Comparison of ENCODE assay signal across 1 cellular context in genomic region chr5:168624850-168625357, GRCh38.
TF ChIP-seq lines count a peak whose summit lies in the region.

No MANE protein-coding gene starts in this region.

TF ChIP-seq in HepG2, 621 proteins besides CTCF, POLR2A, EP300 and RAD21 (continued from another document and continues in another):
- TF ChIP-seq, protein P1, sequence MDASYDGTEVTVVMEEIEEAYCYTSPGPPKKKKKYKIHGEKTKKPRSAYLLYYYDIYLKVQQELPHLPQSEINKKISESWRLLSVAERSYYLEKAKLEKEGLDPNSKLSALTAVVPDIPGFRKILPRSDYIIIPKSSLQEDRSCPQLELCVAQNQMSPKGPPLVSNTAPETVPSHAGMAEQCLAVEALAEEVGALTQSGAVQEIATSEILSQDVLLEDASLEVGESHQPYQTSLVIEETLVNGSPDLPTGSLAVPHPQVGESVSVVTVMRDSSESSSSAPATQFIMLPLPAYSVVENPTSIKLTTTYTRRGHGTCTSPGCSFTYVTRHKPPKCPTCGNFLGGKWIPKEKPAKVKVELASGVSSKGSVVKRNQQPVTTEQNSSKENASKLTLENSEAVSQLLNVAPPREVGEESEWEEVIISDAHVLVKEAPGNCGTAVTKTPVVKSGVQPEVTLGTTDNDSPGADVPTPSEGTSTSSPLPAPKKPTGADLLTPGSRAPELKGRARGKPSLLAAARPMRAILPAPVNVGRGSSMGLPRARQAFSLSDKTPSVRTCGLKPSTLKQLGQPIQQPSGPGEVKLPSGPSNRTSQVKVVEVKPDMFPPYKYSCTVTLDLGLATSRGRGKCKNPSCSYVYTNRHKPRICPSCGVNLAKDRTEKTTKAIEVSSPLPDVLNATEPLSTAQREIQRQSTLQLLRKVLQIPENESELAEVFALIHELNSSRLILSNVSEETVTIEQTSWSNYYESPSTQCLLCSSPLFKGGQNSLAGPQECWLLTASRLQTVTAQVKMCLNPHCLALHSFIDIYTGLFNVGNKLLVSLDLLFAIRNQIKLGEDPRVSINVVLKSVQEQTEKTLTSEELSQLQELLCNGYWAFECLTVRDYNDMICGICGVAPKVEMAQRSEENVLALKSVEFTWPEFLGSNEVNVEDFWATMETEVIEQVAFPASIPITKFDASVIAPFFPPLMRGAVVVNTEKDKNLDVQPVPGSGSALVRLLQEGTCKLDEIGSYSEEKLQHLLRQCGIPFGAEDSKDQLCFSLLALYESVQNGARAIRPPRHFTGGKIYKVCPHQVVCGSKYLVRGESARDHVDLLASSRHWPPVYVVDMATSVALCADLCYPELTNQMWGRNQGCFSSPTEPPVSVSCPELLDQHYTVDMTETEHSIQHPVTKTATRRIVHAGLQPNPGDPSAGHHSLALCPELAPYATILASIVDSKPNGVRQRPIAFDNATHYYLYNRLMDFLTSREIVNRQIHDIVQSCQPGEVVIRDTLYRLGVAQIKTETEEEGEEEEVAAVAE (CRISPR knock-in tag; IDR thresholded peaks at IDR 0.05; ENCODE audit: borderline replicate concordance) = peak; percentile 51; the same call in 1 of the 2 replicates
- TF ChIP-seq ZNF543 (CRISPR knock-in tag; IDR thresholded peaks at IDR 0.05) = peak; percentile 71; the same call in 1 of the 2 replicates
- peak; percentile 96 for TF ChIP-seq NCOR1 (IDR thresholded peaks at IDR 0.05; ENCODE audit: borderline replicate concordance, low read length)
- no peak for TF ChIP-seq ZNF260 (CRISPR knock-in tag; IDR thresholded peaks at IDR 0.05; ENCODE audit: borderline replicate concordance, low read depth)
- TF ChIP-seq XBP1 (CRISPR knock-in tag; IDR thresholded peaks at IDR 0.05) = peak; percentile 80; the same call in 1 of the 2 replicates
- TF ChIP-seq ZMAT3 (CRISPR knock-in tag; conservative IDR thresholded peaks at IDR 0.05) = no peak
- peak; percentile 72; the same call in 1 of the 2 replicates for TF ChIP-seq ZBTB7B (CRISPR knock-in tag; IDR thresholded peaks at IDR 0.05)
- TF ChIP-seq, protein P2, sequence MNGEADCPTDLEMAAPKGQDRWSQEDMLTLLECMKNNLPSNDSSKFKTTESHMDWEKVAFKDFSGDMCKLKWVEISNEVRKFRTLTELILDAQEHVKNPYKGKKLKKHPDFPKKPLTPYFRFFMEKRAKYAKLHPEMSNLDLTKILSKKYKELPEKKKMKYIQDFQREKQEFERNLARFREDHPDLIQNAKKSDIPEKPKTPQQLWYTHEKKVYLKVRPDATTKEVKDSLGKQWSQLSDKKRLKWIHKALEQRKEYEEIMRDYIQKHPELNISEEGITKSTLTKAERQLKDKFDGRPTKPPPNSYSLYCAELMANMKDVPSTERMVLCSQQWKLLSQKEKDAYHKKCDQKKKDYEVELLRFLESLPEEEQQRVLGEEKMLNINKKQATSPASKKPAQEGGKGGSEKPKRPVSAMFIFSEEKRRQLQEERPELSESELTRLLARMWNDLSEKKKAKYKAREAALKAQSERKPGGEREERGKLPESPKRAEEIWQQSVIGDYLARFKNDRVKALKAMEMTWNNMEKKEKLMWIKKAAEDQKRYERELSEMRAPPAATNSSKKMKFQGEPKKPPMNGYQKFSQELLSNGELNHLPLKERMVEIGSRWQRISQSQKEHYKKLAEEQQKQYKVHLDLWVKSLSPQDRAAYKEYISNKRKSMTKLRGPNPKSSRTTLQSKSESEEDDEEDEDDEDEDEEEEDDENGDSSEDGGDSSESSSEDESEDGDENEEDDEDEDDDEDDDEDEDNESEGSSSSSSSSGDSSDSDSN (CRISPR knock-in tag; IDR thresholded peaks at IDR 0.05) = 0 out of 2 replicates have a peak, but pooled peaks have one; percentile 14
- TF ChIP-seq ZNF468 (CRISPR knock-in tag; IDR thresholded peaks at IDR 0.05) = no peak
- peak; percentile 99 for TF ChIP-seq GATAD2A (CRISPR knock-in tag; IDR thresholded peaks at IDR 0.05)
- TF ChIP-seq MTF1 (CRISPR knock-in tag; IDR thresholded peaks at IDR 0.05) = no peak
- peak; percentile 44; the same call in 1 of the 2 replicates for TF ChIP-seq ZHX2 (IDR thresholded peaks at IDR 0.05; ENCODE audit: low read depth)
- TF ChIP-seq ZHX2 (CRISPR knock-in tag; IDR thresholded peaks at IDR 0.05; ENCODE audit: borderline replicate concordance) = peak; percentile 57; the same call in 1 of the 2 replicates
- 0 out of 2 replicates have a peak, but pooled peaks have one; percentile 36 for TF ChIP-seq ATF7 (IDR thresholded peaks at IDR 0.05)
- TF ChIP-seq ATF7 (CRISPR knock-in tag; IDR thresholded peaks at IDR 0.05) = no peak; the same call in 1 of the 2 replicates
- peak; percentile 14; the same call in 1 of the 2 replicates for TF ChIP-seq ZNF652 (CRISPR knock-in tag; IDR thresholded peaks at IDR 0.05; ENCODE audit: borderline replicate concordance, low read depth)
- peak; percentile 61 for TF ChIP-seq TCF7 (IDR thresholded peaks at IDR 0.05; ENCODE audit: low read depth)
- peak; percentile 44; the same call in 1 of the 2 replicates for TF ChIP-seq KAT2B (IDR thresholded peaks at IDR 0.05; ENCODE audit: borderline replicate concordance, low read depth, low read length)
- TF ChIP-seq NR2F2 (IDR thresholded peaks at IDR 0.05; ENCODE audit: borderline replicate concordance, low read depth) = peak; percentile 68; the same call in 1 of the 2 replicates
- TF ChIP-seq ZBTB10 (CRISPR knock-in tag; IDR thresholded peaks at IDR 0.05; ENCODE audit: borderline replicate concordance) = no peak
- TF ChIP-seq KDM2A (CRISPR knock-in tag; IDR thresholded peaks at IDR 0.05; ENCODE audit: borderline replicate concordance, low read depth) = no peak
- TF ChIP-seq ZSCAN9 (CRISPR knock-in tag; IDR thresholded peaks at IDR 0.05; ENCODE audit: borderline replicate concordance) = peak; percentile 41; the same call in 1 of the 2 replicates
- TF ChIP-seq ZNF20 (CRISPR knock-in tag; IDR thresholded peaks at IDR 0.05) = no peak
- TF ChIP-seq ZFYVE20 (CRISPR knock-in tag; IDR thresholded peaks at IDR 0.05; ENCODE audit: borderline replicate concordance, low read depth) = no peak
- no peak for TF ChIP-seq ZNF350 (CRISPR knock-in tag; IDR thresholded peaks at IDR 0.05; ENCODE audit: borderline replicate concordance, low read depth)
- TF ChIP-seq HIC2 (CRISPR knock-in tag; IDR thresholded peaks at IDR 0.05; ENCODE audit: low read depth) = peak; percentile 82
- peak; percentile 96 for TF ChIP-seq FOXA3 (CRISPR knock-in tag; IDR thresholded peaks at IDR 0.05)
- no peak for TF ChIP-seq ZNF276 (CRISPR knock-in tag; IDR thresholded peaks at IDR 0.05; ENCODE audit: low read depth)
- peak; percentile 59; the same call in 1 of the 2 replicates for TF ChIP-seq ZNF383 (CRISPR knock-in tag; IDR thresholded peaks at IDR 0.05; ENCODE audit: borderline replicate concordance)
- TF ChIP-seq THAP11 (CRISPR knock-in tag; IDR thresholded peaks at IDR 0.05) = peak; percentile 77
- TF ChIP-seq, protein P3, sequence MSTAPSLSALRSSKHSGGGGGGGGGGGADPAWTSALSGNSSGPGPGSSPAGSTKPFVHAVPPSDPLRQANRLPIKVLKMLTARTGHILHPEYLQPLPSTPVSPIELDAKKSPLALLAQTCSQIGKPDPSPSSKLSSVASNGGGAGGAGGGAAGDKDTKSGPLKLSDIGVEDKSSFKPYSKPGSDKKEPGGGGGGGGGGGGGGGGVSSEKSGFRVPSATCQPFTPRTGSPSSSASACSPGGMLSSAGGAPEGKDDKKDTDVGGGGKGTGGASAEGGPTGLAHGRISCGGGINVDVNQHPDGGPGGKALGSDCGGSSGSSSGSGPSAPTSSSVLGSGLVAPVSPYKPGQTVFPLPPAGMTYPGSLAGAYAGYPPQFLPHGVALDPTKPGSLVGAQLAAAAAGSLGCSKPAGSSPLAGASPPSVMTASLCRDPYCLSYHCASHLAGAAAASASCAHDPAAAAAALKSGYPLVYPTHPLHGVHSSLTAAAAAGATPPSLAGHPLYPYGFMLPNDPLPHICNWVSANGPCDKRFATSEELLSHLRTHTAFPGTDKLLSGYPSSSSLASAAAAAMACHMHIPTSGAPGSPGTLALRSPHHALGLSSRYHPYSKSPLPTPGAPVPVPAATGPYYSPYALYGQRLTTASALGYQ (CRISPR knock-in tag; IDR thresholded peaks at IDR 0.05) = peak; percentile 74
- peak; percentile 66; the same call in 1 of the 2 replicates for TF ChIP-seq ZNF414 (CRISPR knock-in tag; IDR thresholded peaks at IDR 0.05)
- peak; percentile 99 for TF ChIP-seq MIXL1 (CRISPR knock-in tag; IDR thresholded peaks at IDR 0.05)
- peak; percentile 76; the same call in 1 of the 2 replicates for TF ChIP-seq MIER2 (CRISPR knock-in tag; IDR thresholded peaks at IDR 0.05)
- peak; percentile 96 for TF ChIP-seq ZNF12 (CRISPR knock-in tag; IDR thresholded peaks at IDR 0.05)
